Comparison of ENCODE assay signal across 15 cellular contexts in the genomic region with DNA sequence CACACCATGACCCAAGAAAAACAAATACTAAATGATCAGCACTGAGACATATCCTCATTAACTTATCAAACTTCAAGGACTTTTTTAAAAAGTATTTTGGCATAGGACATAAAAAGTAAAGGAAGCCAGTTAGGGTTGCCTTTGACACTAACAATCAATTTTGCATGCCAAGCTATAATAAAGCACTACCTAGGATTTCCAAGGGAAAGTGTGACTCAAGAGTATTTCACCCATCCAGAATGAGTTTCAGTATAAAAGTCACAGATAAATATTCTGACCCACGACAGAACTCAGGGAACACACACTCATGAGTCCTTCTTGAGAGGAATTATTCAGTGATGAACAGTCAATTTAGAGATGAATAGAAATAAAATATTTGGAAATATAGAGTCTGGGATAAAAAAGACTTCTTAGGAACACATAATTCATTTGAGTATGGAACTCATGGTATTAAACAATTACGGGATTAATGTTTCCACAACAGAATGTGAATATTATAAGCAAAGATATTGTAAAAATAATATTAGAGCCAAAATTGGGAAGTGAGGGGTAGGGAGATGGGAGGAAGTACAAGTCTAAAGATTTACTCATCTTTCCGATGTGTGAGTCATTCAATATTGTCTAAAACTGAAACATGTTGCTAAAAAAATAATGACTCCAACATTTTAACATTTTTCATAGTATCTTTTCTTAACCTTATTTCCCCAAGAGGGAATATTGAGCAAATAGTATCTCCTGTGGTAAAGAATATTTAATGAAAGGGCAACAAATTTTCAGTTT.
DNase-seq lines count a peak whose midpoint lies in the region; ATAC-seq and TF ChIP-seq lines count a peak whose summit lies in the region.
"Had no signal": no experiment of that assay in that cellular context is flagged by ENCODE, and none has a peak within 500 bp of the region (broad histone marks: within the 10 kb centered on the region; RNA-seq: fewer than 3 reads in every experiment).

No MANE protein-coding gene starts in this region.

- no peaks in the 10 kb centered on the region for H3K36me3 ChIP-seq in uterus
- H3K36me3 ChIP-seq: HAP-1, upper lobe of left lung had no signal

- H3K27ac ChIP-seq in uterus: peak overlapping the region; percentile 32 to 60
- H3K27ac ChIP-seq: 22Rv1, upper lobe of left lung had no signal

- no peak for TF ChIP-seq POLR2A in uterus (IDR thresholded peaks at IDR 0.05)

- H3K4me3 ChIP-seq in fibroblast of villous mesenchyme (ENCODE audit: low read depth, low read length): no peak overlapping the region
- H3K4me3 ChIP-seq in uterus: no peak overlapping the region
- H3K4me3 ChIP-seq: HAP-1, upper lobe of left lung had no signal

- no peaks in the 10 kb centered on the region for H3K27me3 ChIP-seq in uterus
- H3K27me3 ChIP-seq: upper lobe of left lung had no signal

- intact Hi-C loops in uterus (cut with DNase I; ENCODE audit: low total_unique reads): no loop called here

- H3K9me3 ChIP-seq in uterus: no peaks in the 10 kb centered on the region
- H3K9me3 ChIP-seq: HAP-1, upper lobe of left lung had no signal

- no peaks in the 10 kb centered on the region for H3K4me1 ChIP-seq in uterus
- H3K4me1 ChIP-seq: HAP-1 had no signal

- DNase-seq in SIG-M5 treated with dmso at 0.1 percent for 504 hours (lab: John Stamatoyannopoulos, UW; ENCODE audit: unreplicated experiment) (peak; percentile 15), SIG-M5 (lab: John Stamatoyannopoulos, UW) (no peak), amniotic stem cell (lab: John Stamatoyannopoulos, UW) (peak; percentile 46), fibroblast of villous mesenchyme (ENCODE audit: low read depth) (peak; percentile 25), uterus (no peak)
- no peak for DNase-seq in activated T-cell treated with anti-CD3 and anti-CD28 coated beads, Interleukin-2, amount 50 U/mL, for 1 hour
- no peak for DNase-seq in stimulated activated CD4-positive, alpha-beta T cell treated with anti-CD3 and anti-CD28 coated beads, Interleukin-15, amount 100 ng/mL, for 24 hours
- DNase-seq: activated CD4-positive, alpha-beta T cell treated with anti-CD3 and anti-CD28 coated beads, Interleukin-2, amount 50 U/mL, for 1 hour; DMS53; left cardiac atrium; NCI-H1930; upper lobe of left lung had no signal

- ATAC-seq in HG03196 (IDR thresholded peaks at IDR 0.05; ENCODE audit: unreplicated experiment): no peak

- no peak for TF ChIP-seq CTCF in fibroblast of villous mesenchyme (IDR thresholded peaks at IDR 0.05; ENCODE audit: insufficient read depth, low read depth, low read length)
- TF ChIP-seq CTCF in uterus (IDR thresholded peaks at IDR 0.05): no peak

Comparison
In these comparisons a context has a peak if more than half of its experiments do, and no peak if none do; other contexts are left out.
1. DNase-seq: peak in SIG-M5 treated with dmso at 0.1 percent for 504 hours (single experiment), amniotic stem cell (single experiment) and fibroblast of villous mesenchyme (single experiment); none in SIG-M5 (single experiment), uterus (0 of 2), activated T-cell treated with anti-CD3 and anti-CD28 coated beads, Interleukin-2, amount 50 U/mL, for 1 hour (single experiment) and stimulated activated CD4-positive, alpha-beta T cell treated with anti-CD3 and anti-CD28 coated beads, Interleukin-15, amount 100 ng/mL, for 24 hours (single experiment).